ENCODE assay signal across 8 cellular contexts in genomic region chr16:49492090-49492801, GRCh38.
DNase-seq lines count a peak whose midpoint lies in the region; ATAC-seq and TF ChIP-seq lines count a peak whose summit lies in the region.

No MANE protein-coding gene starts in this region.

- peak; percentile 61 for ATAC-seq in GM19043 (IDR thresholded peaks at IDR 0.05; ENCODE audit: low read depth, unreplicated experiment)
- peak; percentile 68 to 76 for ATAC-seq in gastrocnemius medialis
- no peak for ATAC-seq in GM19351 (IDR thresholded peaks at IDR 0.05; ENCODE audit: unreplicated experiment)
- no peak for ATAC-seq in GM18520 (IDR thresholded peaks at IDR 0.05; ENCODE audit: unreplicated experiment)

- peaks cover 0 to 11% of the 10 kb centered on the region in 2 donors for H3K4me1 ChIP-seq in right atrium auricular region
- peaks cover 5 to 8% of the 10 kb centered on the region in 2 donors for H3K4me1 ChIP-seq in gastrocnemius medialis

- DNase-seq in BJ (ENCODE audit: low read depth) (no peak), NCI-H1105 (lab: John Stamatoyannopoulos, UW) (peak; percentile 42), right atrium auricular region (ENCODE audit: low spot score) (no peak), gastrocnemius medialis (no peak)
- peak; percentile 55 for DNase-seq in activated naive CD4-positive, alpha-beta T cell treated with anti-CD3 and anti-CD28 coated beads, Interleukin-2, amount 10 ng/mL, durations not matched to agents 7 days and 5 days

- TF ChIP-seq CTCF in BJ (IDR thresholded peaks at IDR 0.05; ENCODE audit: insufficient read depth, low read depth, low read length), result peak; percentile 78
- TF ChIP-seq CTCF in right atrium auricular region (IDR thresholded peaks at IDR 0.05), result peak; percentile 90 to 99
- TF ChIP-seq CTCF in gastrocnemius medialis (IDR thresholded peaks at IDR 0.05 in 4 of 5, conservative IDR thresholded peaks at IDR 0.05 in 1 of 5), result peak; percentile 80 to 98 (median 91)

- H3K4me3 Mint-ChIP-seq in activated naive CD4-positive, alpha-beta T cell treated with anti-CD3 and anti-CD28 coated beads, Interleukin-2, amount 10 ng/mL, durations not matched to agents 7 days and 5 days, result no peak overlapping the region

- H3K9me3 ChIP-seq in right atrium auricular region (no peaks in the 10 kb centered on the region), gastrocnemius medialis (no peaks in the 10 kb centered on the region)

- intact Hi-C loops in gastrocnemius medialis (cut with DNase I; ENCODE audit: low total_unique reads), result loop anchor here (2.0 to 5.0 kb wide), 3 partner anchors 101 to 430 kb away; no protein-coding TSS in a partner anchor

- no peaks in the 10 kb centered on the region for H3K36me3 ChIP-seq in BJ (ENCODE audit: control insufficient read depth, insufficient read depth, low read length)
- no peaks in the 10 kb centered on the region for H3K36me3 ChIP-seq in right atrium auricular region
- H3K36me3 ChIP-seq in gastrocnemius medialis, result no peaks in the 10 kb centered on the region

- no peaks in the 10 kb centered on the region for H3K4me1 Mint-ChIP-seq in activated naive CD4-positive, alpha-beta T cell treated with anti-CD3 and anti-CD28 coated beads, Interleukin-2, amount 10 ng/mL, durations not matched to agents 7 days and 5 days

- peaks cover 17% of the 10 kb centered on the region for H3K27me3 Mint-ChIP-seq in activated naive CD4-positive, alpha-beta T cell treated with anti-CD3 and anti-CD28 coated beads, Interleukin-2, amount 10 ng/mL, durations not matched to agents 7 days and 5 days

- CTCF ChIA-PET in BJ (lab: Yijun Ruan, JAX), result interaction anchor here (1.1 to 1.8 kb wide), 6 partner anchors 10 to 430 kb away, joined by 3 to 5 read pairs (median 4); no protein-coding TSS in a partner anchor
- CTCF ChIA-PET in activated naive CD4-positive, alpha-beta T cell treated with anti-CD3 and anti-CD28 coated beads, Interleukin-2, amount 10 ng/mL, durations not matched to agents 7 days and 5 days (lab: Charles Lee), result interaction anchor here (0.6 to 1.4 kb wide), 5 partner anchors 12 to 449 kb away, joined by 3 to 4 read pairs (median 3); no protein-coding TSS in a partner anchor

- no peak overlapping the region for H3K27ac Mint-ChIP-seq in activated naive CD4-positive, alpha-beta T cell treated with anti-CD3 and anti-CD28 coated beads, Interleukin-2, amount 10 ng/mL, durations not matched to agents 7 days and 5 days

- H3K27me3 ChIP-seq in BJ (ENCODE audit: control insufficient read depth, insufficient read depth, low read length) (no peaks in the 10 kb centered on the region), right atrium auricular region (no peaks in the 10 kb centered on the region), gastrocnemius medialis (no peaks in the 10 kb centered on the region)

- in situ Hi-C loops in gastrocnemius medialis (cut with MboI; ENCODE audit: low sequenced_read_pairs in 4 of 4), result loop anchor here in 1 of 4 donors (25.0 kb wide), 1 partner anchor 370 kb away; the partner anchor contains the start of gene ZNF423

- H3K4me3 ChIP-seq in BJ (ENCODE audit: low read depth, low read length), result no peak overlapping the region
- H3K4me3 ChIP-seq in right atrium auricular region, result peak overlapping the region; percentile 3 to 48
- H3K4me3 ChIP-seq in gastrocnemius medialis, result peak overlapping the region; percentile 46 to 63 (median 48)

- POLR2A ChIA-PET in BJ (lab: Charles Lee), result no interaction called here

- H3K9me3 Mint-ChIP-seq in activated naive CD4-positive, alpha-beta T cell treated with anti-CD3 and anti-CD28 coated beads, Interleukin-2, amount 10 ng/mL, durations not matched to agents 7 days and 5 days, result no peaks in the 10 kb centered on the region

- H3K36me3 Mint-ChIP-seq in activated naive CD4-positive, alpha-beta T cell treated with anti-CD3 and anti-CD28 coated beads, Interleukin-2, amount 10 ng/mL, durations not matched to agents 7 days and 5 days, result no peaks in the 10 kb centered on the region

- H3K27ac ChIP-seq in right atrium auricular region (peak overlapping the region in 1 of 2 donors; percentile 23), gastrocnemius medialis (peak overlapping the region in 3 of 4 donors; percentile 11 to 47 (median 45))

- no peak for TF ChIP-seq POLR2A in gastrocnemius medialis (IDR thresholded peaks at IDR 0.05)

Comparison
In these comparisons a context has a peak if more than half of its experiments do, and no peak if none do; other contexts are left out.
1. DNase-seq: peak in NCI-H1105 (single experiment) and activated naive CD4-positive, alpha-beta T cell treated with anti-CD3 and anti-CD28 coated beads, Interleukin-2, amount 10 ng/mL, durations not matched to agents 7 days and 5 days (single experiment); none in BJ (single experiment), right atrium auricular region (single experiment) and gastrocnemius medialis (0 of 2).
2. ATAC-seq: peak in GM19043 (single experiment) and gastrocnemius medialis (2 of 2); none in GM19351 (single experiment) and GM18520 (single experiment).
3. Peak in every context shown above with its lines, with median percentiles within 50 percentile points of each other: CTCF ChIP-seq.